In genomic region chr7:68770649-68771048, GRCh38 we compare ENCODE assay signal across 13 cellular contexts.
DNase-seq lines count a peak whose midpoint lies in the region; ATAC-seq and TF ChIP-seq lines count a peak whose summit lies in the region.
"Had no signal": no experiment of that assay in that cellular context is flagged by ENCODE, and none has a peak within 500 bp of the region (broad histone marks: within the 10 kb centered on the region; RNA-seq: fewer than 3 reads in every experiment).

No MANE protein-coding gene starts in this region.

- TF ChIP-seq CTCF in heart right ventricle (IDR thresholded peaks at IDR 0.05) = no peak

- intact Hi-C loops in heart right ventricle (cut with DNase I) = no loop called here

- DNase-seq in AG08395 (ENCODE audit: low spot score) (peak; percentile 21), HEK293T (ENCODE audit: extremely low spot score) (peak; percentile 28), NCI-H748 treated with DMSO at 0.1 percent for 48 hours (lab: John Stamatoyannopoulos, UW) (peak; percentile 78), heart right ventricle (peak; percentile 24 to 68), amniotic stem cell (lab: John Stamatoyannopoulos, UW) (no peak), activated T-cell treated with anti-CD3 and anti-CD28 coated beads for 4 hours (no peak)
- DNase-seq: activated CD4-positive, alpha-beta T cell treated with anti-CD3 and anti-CD28 coated beads, Interleukin-2, amount 50 U/mL, for 48 hours; central memory CD4-positive, alpha-beta T cell; stimulated activated CD4-positive, alpha-beta T cell treated with anti-CD3 and anti-CD28 coated beads, Interleukin-4, amount 100 ng/mL, for 1 hour; stimulated activated naive CD4-positive, alpha-beta T cell treated with Interleukin-2 at 50 U/mL for 16 hours had no signal

- H3K4me1 ChIP-seq in heart right ventricle = peaks cover 0 to 9% (median 3%) of the 10 kb centered on the region in 9 donors
- H3K4me1 ChIP-seq: prostate gland had no signal

- POLR2A ChIA-PET in HEK293T (lab: Yijun Ruan, JAX) = no interaction called here

- peaks cover 0 to under 1% (median 0%) of the 10 kb centered on the region in 11 donors for H3K9me3 ChIP-seq in heart right ventricle
- H3K9me3 ChIP-seq: prostate gland had no signal

- no peak overlapping the region for H3K4me3 ChIP-seq in heart right ventricle
- H3K4me3 ChIP-seq: prostate gland had no signal

- H3K27ac ChIP-seq in heart right ventricle = no peak overlapping the region
- H3K27ac ChIP-seq: prostate gland had no signal

- ATAC-seq in heart right ventricle (peak in 7 of 8 donors; percentile 42 to 87 (median 75)), HG03457 (IDR thresholded peaks at IDR 0.05; ENCODE audit: unreplicated experiment) (no peak), HG03442 (IDR thresholded peaks at IDR 0.05; ENCODE audit: unreplicated experiment) (no peak)

- WGBS in heart right ventricle, 2 donors = 2 to 12% methylated on average over 6 of the region's 6 CpGs

- CTCF ChIA-PET in HEK293T (lab: Yijun Ruan, JAX) = interaction anchor here (0.7 kb wide), 1 partner anchor 13 kb away, joined by 7 read pairs; no protein-coding TSS in a partner anchor

- H3K36me3 ChIP-seq in heart right ventricle = no peaks in the 10 kb centered on the region
- H3K36me3 ChIP-seq: prostate gland had no signal

- peaks cover 0 to 3% (median 0%) of the 10 kb centered on the region in 7 donors for H3K27me3 ChIP-seq in heart right ventricle

TF ChIP-seq in HEK293T, 16 proteins besides CTCF, POLR2A, EP300 and RAD21:
- TF ChIP-seq FOXK2 (IDR thresholded peaks at IDR 0.05) (no peak), PKNOX1 (IDR thresholded peaks at IDR 0.05) (peak; percentile 90)

Comparison
In these comparisons a context has a peak if more than half of its experiments do, and no peak if none do; other contexts are left out.
1. DNase-seq: peak in AG08395 (single experiment), HEK293T (single experiment), NCI-H748 treated with DMSO at 0.1 percent for 48 hours (single experiment) and heart right ventricle (2 of 2); none in amniotic stem cell (single experiment) and activated T-cell treated with anti-CD3 and anti-CD28 coated beads for 4 hours (single experiment).
2. ATAC-seq: peak in heart right ventricle (7 of 8); none in HG03457 (single experiment) and HG03442 (single experiment).